ENCODE assay signal across 25 cellular contexts in the genomic region with DNA sequence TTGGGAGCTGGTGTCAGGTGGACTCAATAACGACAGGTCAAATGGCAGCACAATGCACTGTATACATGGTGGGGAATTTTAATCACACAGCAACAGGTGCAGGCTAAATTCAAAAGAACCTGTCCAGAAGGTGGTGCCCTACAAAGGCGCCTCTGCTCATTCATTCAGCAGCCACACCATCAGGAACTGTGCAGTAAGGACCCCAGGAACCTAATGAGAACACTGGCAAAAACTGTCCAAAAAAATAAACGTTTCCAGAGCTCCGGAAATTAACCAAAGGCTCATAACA. TPM values are rescaled to one million over a fixed set of nuclear protein-coding genes. Genes with fewer than 3 reads are reported as not detected.
DNase-seq lines count a peak whose midpoint lies in the region; ATAC-seq, FAIRE-seq and TF ChIP-seq lines count a peak whose summit lies in the region.
"Had no signal": no experiment of that assay in that cellular context is flagged by ENCODE, and none has a peak within 500 bp of the region (broad histone marks: within the 10 kb centered on the region; RNA-seq: fewer than 3 reads in every experiment).

No MANE protein-coding gene starts in this region.

- H3K27ac ChIP-seq in GM23338 (ENCODE audit: low read depth) (peak overlapping the region; percentile 51), IMR-90 (ENCODE audit: insufficient read depth, low read length) (no peak overlapping the region), ascending aorta (peak overlapping the region; percentile 87 to 93), rectal smooth muscle tissue (ENCODE audit: low read depth, low read length) (peak overlapping the region; percentile 99), small intestine (ENCODE audit: low read depth in 1 of 2, low read length in 1 of 2) (no peak overlapping the region)
- H3K27ac ChIP-seq: right lobe of liver had no signal

- H3F3A ChIP-seq in GM23338 (replicated peaks; ENCODE audit: low read depth), result peaks cover 27% of the 10 kb centered on the region

- H3K9me2 ChIP-seq in GM23338 (ENCODE audit: insufficient read depth), result no peaks in the 10 kb centered on the region

- H3K27me3 ChIP-seq in GM23338 (ENCODE audit: insufficient read depth), result no peaks in the 10 kb centered on the region
- H3K27me3 ChIP-seq in IMR-90 (ENCODE audit: control insufficient read depth, insufficient read depth, low read length), result no peaks in the 10 kb centered on the region
- H3K27me3 ChIP-seq in ascending aorta, result no peaks in the 10 kb centered on the region
- H3K27me3 ChIP-seq in rectal smooth muscle tissue (ENCODE audit: control insufficient read depth, insufficient read depth, low read length), result no peaks in the 10 kb centered on the region
- no peaks in the 10 kb centered on the region for H3K27me3 ChIP-seq in small intestine (ENCODE audit: control insufficient read depth in 2 of 2, insufficient read depth in 2 of 2, low read length in 2 of 2)
- H3K27me3 ChIP-seq: right lobe of liver, thyroid gland had no signal

- H2AFZ ChIP-seq in GM23338 (no peak overlapping the region), IMR-90 (replicated peaks; ENCODE audit: low read length, poor library complexity) (no peak overlapping the region)

- H2AK9ac ChIP-seq in IMR-90 (replicated peaks; ENCODE audit: low read depth, low read length, poor library complexity), result no peak overlapping the region

- H4K91ac ChIP-seq in IMR-90 (ENCODE audit: insufficient read depth, low read depth, low read length), result no peak overlapping the region

- H3K4ac ChIP-seq in IMR-90 (ENCODE audit: low read depth, low read length), result no peak overlapping the region

- peaks cover 38% of the 10 kb centered on the region for H3K4me1 Mint-ChIP-seq in GM23338
- H3K4me1 Mint-ChIP-seq in MCF 10A (ENCODE audit: insufficient read depth, unreplicated experiment), result peaks cover 16% of the 10 kb centered on the region

- no peak overlapping the region for H4K8ac ChIP-seq in IMR-90 (ENCODE audit: low read depth in 2 of 2, low read length in 2 of 2)

- H2BK15ac ChIP-seq in IMR-90 (ENCODE audit: low read depth, low read length), result no peak overlapping the region

- POLR2A ChIA-PET in IMR-90 (lab: Charles Lee; ENCODE audit: unreplicated experiment), result interaction anchor here (0.6 kb wide), 1 partner anchor 158 kb away, joined by 12 read pairs; no protein-coding TSS in a partner anchor
- POLR2A ChIA-PET in MCF 10A (lab: Yijun Ruan, JAX), result interaction anchor here (0.7 kb wide), 2 partner anchors 42 to 92 kb away, joined by 3 read pairs; no protein-coding TSS in a partner anchor

- dilution Hi-C loops in IMR-90 (cut with HindIII; ENCODE audit: low sequenced_read_pairs, unreplicated experiment), result no loop called here

- no peak overlapping the region for H3K4me2 ChIP-seq in GM23338
- H3K4me2 ChIP-seq in IMR-90 (ENCODE audit: low read depth, low read length), result no peak overlapping the region

- H2BK5ac ChIP-seq in IMR-90 (ENCODE audit: low read depth, low read length, poor library complexity, severe bottlenecking), result no peak overlapping the region

- peaks cover 10% of the 10 kb centered on the region for H3K9me1 ChIP-seq in IMR-90 (ENCODE audit: insufficient read depth, low read length)

- TF ChIP-seq POLR2A in IMR-90 (IDR thresholded peaks at IDR 0.05; ENCODE audit: low read depth, low read length), result no peak

- H2BK20ac ChIP-seq in IMR-90 (ENCODE audit: low read depth, low read length), result no peak overlapping the region

- H3K4me3 Mint-ChIP-seq in GM23338, result no peak overlapping the region
- H3K4me3 Mint-ChIP-seq in MCF 10A (ENCODE audit: unreplicated experiment), result no peak overlapping the region
- H3K4me3 Mint-ChIP-seq: stimulated activated effector memory CD8-positive, alpha-beta T cell treated with anti-CD3 and anti-CD28 coated beads, Interleukin-12 subunit alpha, Interleukin-12 subunit beta, amount 100 ng/mL, for 72 hours; T-cell had no signal

- no peak overlapping the region for H2BK120ac ChIP-seq in IMR-90 (ENCODE audit: low read depth, low read length)

- no peak overlapping the region for H3K4me3 ChIP-seq in GM23338
- H3K4me3 ChIP-seq in IMR-90 (ENCODE audit: insufficient read depth, low read depth, low read length), result no peak overlapping the region
- H3K4me3 ChIP-seq in ascending aorta, result no peak overlapping the region
- H3K4me3 ChIP-seq in rectal smooth muscle tissue (ENCODE audit: low read length), result no peak overlapping the region
- H3K4me3 ChIP-seq in small intestine (ENCODE audit: low read depth in 1 of 2, low read length in 2 of 2), result no peak overlapping the region
- H3K4me3 ChIP-seq: right lobe of liver, thyroid gland had no signal

- TF ChIP-seq RAD21 in IMR-90 (IDR thresholded peaks at IDR 0.05; ENCODE audit: low read length), result no peak

- peaks cover 0 to 10% of the 10 kb centered on the region in 2 experiments; a peak in 1 of 4 replicates for H3K79me1 ChIP-seq in IMR-90 (ENCODE audit: low read depth in 1 of 2, low read length in 2 of 2)

- in situ Hi-C loops in IMR-90 (cut with MboI; ENCODE audit: low sequenced_read_pairs), result loop anchor here (25.0 kb wide), 1 partner anchor 300 kb away; no protein-coding TSS in a partner anchor

- no peak overlapping the region for H3K56ac ChIP-seq in IMR-90 (ENCODE audit: extremely low read depth, insufficient read depth, low read length)

- H3K36me3 Mint-ChIP-seq in GM23338 (ENCODE audit: low read depth) (peaks cover 75% of the 10 kb centered on the region), MCF 10A (ENCODE audit: insufficient read depth, unreplicated experiment) (peaks cover 37% of the 10 kb centered on the region)

- H4K20me1 ChIP-seq in GM23338 (replicated peaks; ENCODE audit: insufficient read depth) (no peaks in the 10 kb centered on the region), IMR-90 (ENCODE audit: insufficient read depth, low read length) (no peaks in the 10 kb centered on the region)

- H3K27ac Mint-ChIP-seq in GM23338 (no peak overlapping the region), MCF 10A (ENCODE audit: low read depth, unreplicated experiment) (no peak overlapping the region)
- H3K27ac Mint-ChIP-seq: stimulated activated effector memory CD8-positive, alpha-beta T cell treated with anti-CD3 and anti-CD28 coated beads, Interleukin-12 subunit alpha, Interleukin-12 subunit beta, amount 100 ng/mL, for 72 hours; T-cell had no signal

- H3K79me2 ChIP-seq in GM23338 (replicated peaks; ENCODE audit: insufficient read depth), result no peaks in the 10 kb centered on the region

- CTCF ChIA-PET in IMR-90 (lab: Yijun Ruan, JAX) (no interaction called here), MCF 10A (lab: Yijun Ruan, JAX) (interaction anchor here (0.9 to 1.5 kb wide), 5 partner anchors 11 to 52 kb away, joined by 3 to 8 read pairs (median 4); no protein-coding TSS in a partner anchor)

- DNase-seq in GM23338 (ENCODE audit: low spot score), result no peak
- DNase-seq in IMR-90, result no peak
- DNase-seq in ascending aorta (ENCODE audit: low spot score in 2 of 2), result no peak
- no peak for DNase-seq in MCF 10A (ENCODE audit: unreplicated experiment)
- no peak for DNase-seq in small intestine
- no peak for DNase-seq in GF-D8 (lab: John Stamatoyannopoulos, UW)
- DNase-seq: activated naive CD4-positive, alpha-beta T cell treated with Interleukin-2 at 50 U/mL for 16 hours; activated T-cell treated with anti-CD3 and anti-CD28 coated beads for 4 hours; AML-193; hippocampal formation; mammary epithelial cell; NCI-H187; nucleus accumbens; right lobe of liver; SHP77 treated with DMSO at 0.1 percent for 48 hours; T-cell; thyroid gland had no signal

- intact Hi-C loops in IMR-90 (cut with micrococcal nuclease) (loop anchor here (2.0 to 5.0 kb wide), 2 partner anchors 57 to 170 kb away; a partner anchor contains a TSS), ascending aorta (cut with DNase I) (no loop called here), MCF 10A (cut with micrococcal nuclease) (no loop called here)

- no peak overlapping the region for H3K18ac ChIP-seq in IMR-90 (ENCODE audit: low read depth, low read length)

- no peak overlapping the region for H2AK5ac ChIP-seq in IMR-90 (ENCODE audit: low read depth, low read length)

- BruUV-seq in IMR-90 (replicated peaks; lab: Mats Ljungman, UMichigan), result no TSS peak
- BruUV-seq in MCF 10A (replicated peaks; lab: Mats Ljungman, UMichigan), result no TSS peak

- no peak for FAIRE-seq in small intestine (lab: Jason Lieb, UNC)
- FAIRE-seq: colon, H54, islet of Langerhans had no signal

- H3K9ac ChIP-seq in IMR-90 (ENCODE audit: low read depth, low read length) (no peak overlapping the region), rectal smooth muscle tissue (ENCODE audit: low read length) (no peak overlapping the region)

- H3K14ac ChIP-seq in IMR-90 (replicated peaks; ENCODE audit: low read depth, low read length), result peak overlapping the region; percentile 26; the same call in 1 of the 2 replicates

- peaks cover 35% of the 10 kb centered on the region for H3K4me1 ChIP-seq in GM23338 (ENCODE audit: insufficient read depth)
- H3K4me1 ChIP-seq in IMR-90 (ENCODE audit: control insufficient read depth, insufficient read depth, low read length), result peaks cover 14% of the 10 kb centered on the region
- peaks cover 7 to 22% of the 10 kb centered on the region in 2 donors for H3K4me1 ChIP-seq in ascending aorta
- H3K4me1 ChIP-seq in rectal smooth muscle tissue (ENCODE audit: control insufficient read depth, insufficient read depth, low read length), result peaks cover 28% of the 10 kb centered on the region
- H3K4me1 ChIP-seq in small intestine (ENCODE audit: control insufficient read depth in 2 of 2, insufficient read depth in 1 of 2, low read depth in 1 of 2, low read length in 1 of 2), result peaks cover 0 to 3% of the 10 kb centered on the region in 2 donors

- H3K27me3 Mint-ChIP-seq in GM23338 (ENCODE audit: insufficient read depth, low read depth, poor library complexity) (peaks cover 8% of the 10 kb centered on the region), MCF 10A (ENCODE audit: insufficient read depth, unreplicated experiment) (no peaks in the 10 kb centered on the region)

- H4K5ac ChIP-seq in IMR-90 (ENCODE audit: low read depth, low read length), result no peak overlapping the region

- WGBS in IMR-90 (ENCODE audit: extremely low coverage in 2 of 2, insufficient read length in 1 of 2), 2 experiments, result no CpG with 5 or more reads among the region's 4 CpGs
- WGBS in small intestine, 3 donors, result 63 to 79% (median 64%) methylated on average over 4 of the region's 4 CpGs

- H3K9me3 Mint-ChIP-seq in GM23338, result peaks cover 65% of the 10 kb centered on the region
- peaks cover 25% of the 10 kb centered on the region for H3K9me3 Mint-ChIP-seq in MCF 10A (ENCODE audit: unreplicated experiment)

- TF ChIP-seq CTCF in GM23338 (conservative IDR thresholded peaks at IDR 0.05; ENCODE audit: low read depth in 2 of 2) (peak; percentile 11 to 33; a peak in 2 of 4 replicates), IMR-90 (conservative IDR thresholded peaks at IDR 0.05; ENCODE audit: low read depth, low read length) (no peak), ascending aorta (IDR thresholded peaks at IDR 0.05) (no peak), MCF 10A (IDR thresholded peaks at IDR 0.05; ENCODE audit: unreplicated experiment) (no peak)

- H3K36me3 ChIP-seq in GM23338 (ENCODE audit: insufficient read depth) (peaks cover 33% of the 10 kb centered on the region), IMR-90 (ENCODE audit: control insufficient read depth, insufficient read depth, low read length) (peaks cover 16% of the 10 kb centered on the region), ascending aorta (peaks cover 21 to 28% of the 10 kb centered on the region in 2 donors), rectal smooth muscle tissue (ENCODE audit: control insufficient read depth, insufficient read depth, low read length) (peaks cover 11% of the 10 kb centered on the region), small intestine (ENCODE audit: control insufficient read depth in 2 of 2, insufficient read depth in 2 of 2, low read length in 2 of 2) (peaks cover 3% of the 10 kb centered on the region in 2 donors)

- H3K9me3 ChIP-seq in IMR-90 (ENCODE audit: control insufficient read depth, insufficient read depth, low read length) (peaks cover 6% of the 10 kb centered on the region), ascending aorta (peaks cover 0 to 7% of the 10 kb centered on the region in 2 donors), small intestine (ENCODE audit: control insufficient read depth, low read depth) (no peaks in the 10 kb centered on the region)
- H3K9me3 ChIP-seq: right lobe of liver, thyroid gland had no signal

- ATAC-seq in GM23338 (no peak), IMR-90 (ENCODE audit: low read depth) (no peak)
- ATAC-seq: stimulated activated effector memory CD8-positive, alpha-beta T cell treated with anti-CD3 and anti-CD28 coated beads, Interleukin-12 subunit alpha, Interleukin-12 subunit beta, amount 100 ng/mL, for 72 hours had no signal

- no peak overlapping the region for H3K23ac ChIP-seq in IMR-90 (ENCODE audit: low read depth, low read length)

RNA-seq across cellular contexts. Expression of a gene that starts 21.9 kb away (rescaled TPM):
- total RNA-seq in GM23338 (2014; rRNA removed; shearing (Covaris generic)), result 0.59 and 1.1 TPM in 2 replicates
- 1.4 and 1.5 TPM in 2 replicates for polyA plus RNA-seq in GM23338 (2016; fragmentation: Nextera tagmentation; extraction: Ambion mirVana)
- total RNA-seq in IMR-90 (2012; rRNA removed), result not detected in 2 replicates
- polyA plus RNA-seq in IMR-90 (2012; rRNA removed), result not detected in 2 replicates
- not detected in 2 replicates for polyA plus RNA-seq in IMR-90 (2012; cell fraction: cytosol; rRNA removed)
- polyA plus RNA-seq in IMR-90 (2012; cell fraction: nucleus; rRNA removed; ENCODE audit: low replicate concordance), result 0.12 and 0.14 TPM in 2 replicates
- not detected for total RNA-seq in ascending aorta
- not detected in 2 replicates for total RNA-seq in MCF 10A (2022)
- under 1 TPM in 1 of 3 donors, not detected in 2; 0.06 TPM for polyA plus RNA-seq in small intestine
- total RNA-seq: M059J, mammary epithelial cell, right lobe of liver had no signal
- polyA plus RNA-seq: mammary epithelial cell had no signal

RNA-seq across cellular contexts. Expression of a gene that starts 52.0 kb away (rescaled TPM):
- 29.0 and 59.1 TPM in 2 replicates for total RNA-seq in GM23338 (2014; rRNA removed; shearing (Covaris generic))
- polyA plus RNA-seq in GM23338 (2016; fragmentation: Nextera tagmentation; extraction: Ambion mirVana) (7.1 and 9.1 TPM in 2 replicates), IMR-90 (2012; rRNA removed) (not detected in 2 replicates), small intestine (1 to 10 TPM in 2 of 3 donors, not detected in 1; 1.1 to 1.8 TPM)
- total RNA-seq in IMR-90 (2012; rRNA removed) (not detected in 2 replicates), ascending aorta (4.0 TPM), MCF 10A (2022) (not detected in 2 replicates)
- polyA plus RNA-seq in IMR-90 (2012; cell fraction: cytosol; rRNA removed), result 0.11 TPM in 1 of 2 replicates, not detected in the other
- polyA plus RNA-seq in IMR-90 (2012; cell fraction: nucleus; rRNA removed; ENCODE audit: low replicate concordance), result 0.39 and 0.52 TPM in 2 replicates
- total RNA-seq: myocyte, NCI-H460 had no signal
- polyA plus RNA-seq: mammary epithelial cell had no signal

RNA-seq across cellular contexts. Expression of a gene that starts 57.8 kb away (rescaled TPM):
- 94.0 and 101 TPM in 2 replicates for total RNA-seq in GM23338 (2014; rRNA removed; shearing (Covaris generic))
- 209 and 239 TPM in 2 replicates for polyA plus RNA-seq in GM23338 (2016; fragmentation: Nextera tagmentation; extraction: Ambion mirVana)
- 19.7 and 45.5 TPM in 2 replicates for total RNA-seq in IMR-90 (2012; rRNA removed)
- polyA plus RNA-seq in IMR-90 (2012; rRNA removed), result 56.8 and 67.2 TPM in 2 replicates
- 67.9 and 82.1 TPM in 2 replicates for polyA plus RNA-seq in IMR-90 (2012; cell fraction: cytosol; rRNA removed)
- polyA plus RNA-seq in IMR-90 (2012; cell fraction: nucleus; rRNA removed; ENCODE audit: low replicate concordance), result 15.7 and 32.1 TPM in 2 replicates
- total RNA-seq in ascending aorta, result 68.6 TPM
- 135 and 151 TPM in 2 replicates for total RNA-seq in MCF 10A (2022)
- polyA plus RNA-seq in small intestine, result 10 to 100 TPM; 54.4 to 84.6 (median 69.6) TPM

Comparison
In these comparisons a context has a peak if more than half of its experiments do, and no peak if none do; other contexts are left out.
1. H3K27ac ChIP-seq: peak in GM23338 (single experiment), ascending aorta (2 of 2) and rectal smooth muscle tissue (single experiment); none in IMR-90 (single experiment) and small intestine (0 of 2).
2. CTCF ChIP-seq: peak in GM23338 (2 of 2); none in IMR-90 (single experiment), ascending aorta (0 of 3) and MCF 10A (single experiment).